ENCODE assay signal across 24 cellular contexts in genomic region chr6:158759966-158760617, GRCh38. TPM values are rescaled to one million over a fixed set of nuclear protein-coding genes. Genes with fewer than 3 reads are reported as not detected.
DNase-seq lines count a peak whose midpoint lies in the region; ATAC-seq lines count a peak whose summit lies in the region.
"Had no signal": no experiment of that assay in that cellular context is flagged by ENCODE, and none has a peak within 500 bp of the region (broad histone marks: within the 10 kb centered on the region; RNA-seq: fewer than 3 reads in every experiment).

No MANE protein-coding gene starts in this region.

- no peaks in the 10 kb centered on the region for H3K79me2 ChIP-seq in Karpas-422 (ENCODE audit: low read length)

- H3K79me1 ChIP-seq in neuronal stem cell (ENCODE audit: low read depth, low read length) = peaks cover 1% of the 10 kb centered on the region

- no CpG with 5 or more reads among the region's 7 CpGs for WGBS in neuronal stem cell (ENCODE audit: extremely low coverage in 2 of 2, insufficient read length in 2 of 2, insufficient replicate concordance in 1 of 2), 2 donors

- no peaks in the 10 kb centered on the region for H3K4me1 Mint-ChIP-seq in activated CD8-positive, alpha-beta memory T cell treated with anti-CD3 and anti-CD28 coated beads, Interleukin-2, amount 10 ng/mL, durations not matched to agents 7 days and 5 days
- H3K4me1 Mint-ChIP-seq: activated B cell treated with CpG ODN at 0.5 μM for 24 hours had no signal

- no peaks in the 10 kb centered on the region for H3K9me2 ChIP-seq in Karpas-422 (replicated peaks; ENCODE audit: insufficient read depth, low read length)

- H3K23ac ChIP-seq in neuronal stem cell (ENCODE audit: low read depth, low read length, poor library complexity) = no peak overlapping the region

- H3K36me3 Mint-ChIP-seq in activated CD8-positive, alpha-beta memory T cell treated with anti-CD3 and anti-CD28 coated beads, Interleukin-2, amount 10 ng/mL, durations not matched to agents 7 days and 5 days = peaks cover 41% of the 10 kb centered on the region

- H3K4me1 ChIP-seq in Karpas-422 (ENCODE audit: low read length) (peaks cover 6% of the 10 kb centered on the region; the same call in 1 of the 2 replicates), neuronal stem cell (ENCODE audit: control insufficient read depth in 2 of 2, insufficient read depth in 1 of 2, low read depth in 1 of 2, low read length in 2 of 2) (peaks cover 4 to 13% of the 10 kb centered on the region in 2 donors)
- H3K4me1 ChIP-seq: colonic mucosa, prostate gland had no signal

- H4K20me1 ChIP-seq in Karpas-422 (ENCODE audit: insufficient read depth, low read depth, low read length) = peaks cover 19% of the 10 kb centered on the region; the same call in 1 of the 2 replicates

- H3K4me3 Mint-ChIP-seq in activated CD8-positive, alpha-beta memory T cell treated with anti-CD3 and anti-CD28 coated beads, Interleukin-2, amount 10 ng/mL, durations not matched to agents 7 days and 5 days = no peak overlapping the region
- H3K4me3 Mint-ChIP-seq: activated B cell treated with CpG ODN at 0.5 μM for 24 hours; CD14-positive monocyte; naive B cell; T-helper 1 cell treated with Interleukin-12 subunit alpha and Interleukin-12 subunit beta and Interleukin-4 antibody, amounts not matched to agents 30 μg/mL and 1 μg/mL, for 36 hours had no signal

- H3K9me3 Mint-ChIP-seq in activated CD8-positive, alpha-beta memory T cell treated with anti-CD3 and anti-CD28 coated beads, Interleukin-2, amount 10 ng/mL, durations not matched to agents 7 days and 5 days (ENCODE audit: low read depth) = no peaks in the 10 kb centered on the region
- H3K9me3 Mint-ChIP-seq: activated B cell treated with CpG ODN at 0.5 μM for 24 hours; naive B cell; T-helper 1 cell treated with Interleukin-12 subunit alpha and Interleukin-12 subunit beta and Interleukin-4 antibody, amounts not matched to agents 30 μg/mL and 1 μg/mL, for 36 hours had no signal

- H3K4me2 ChIP-seq in Karpas-422 (ENCODE audit: low read depth, low read length, poor library complexity, severe bottlenecking) (no peak overlapping the region), neuronal stem cell (ENCODE audit: insufficient read depth, low read length, poor library complexity, severe bottlenecking) (no peak overlapping the region)

- H4K8ac ChIP-seq in neuronal stem cell (ENCODE audit: low read depth, low read length) = no peak overlapping the region

- H3K4me3 ChIP-seq in Karpas-422 (ENCODE audit: low read length) = no peak overlapping the region
- H3K4me3 ChIP-seq in neuronal stem cell (ENCODE audit: low read length in 2 of 2) = no peak overlapping the region
- H3K4me3 ChIP-seq: colonic mucosa, GM12878, prostate gland, skin epidermis had no signal

- no peak for ATAC-seq in activated CD8-positive, alpha-beta memory T cell treated with anti-CD3 and anti-CD28 coated beads, Interleukin-2, amount 10 ng/mL, durations not matched to agents 7 days and 5 days
- peak; percentile 24 for ATAC-seq in esophagus mucosa
- ATAC-seq in HG02884 (IDR thresholded peaks at IDR 0.05; ENCODE audit: unreplicated experiment) = no peak
- ATAC-seq: GM12878 had no signal

- no peak overlapping the region for H4K91ac ChIP-seq in neuronal stem cell (ENCODE audit: low read depth, low read length, poor library complexity)

- no peak overlapping the region for H3K27ac ChIP-seq in Karpas-422 (ENCODE audit: low read length)
- no peak overlapping the region for H3K27ac ChIP-seq in neuronal stem cell (replicated peaks; ENCODE audit: low read length)
- H3K27ac ChIP-seq: colonic mucosa, prostate gland, skin epidermis had no signal

- H3K18ac ChIP-seq in neuronal stem cell (ENCODE audit: low read length) = no peak overlapping the region

- no peaks in the 10 kb centered on the region for H3K27me3 Mint-ChIP-seq in activated CD8-positive, alpha-beta memory T cell treated with anti-CD3 and anti-CD28 coated beads, Interleukin-2, amount 10 ng/mL, durations not matched to agents 7 days and 5 days
- H3K27me3 Mint-ChIP-seq: activated B cell treated with CpG ODN at 0.5 μM for 24 hours, naive B cell had no signal

- no peak overlapping the region for H3K14ac ChIP-seq in neuronal stem cell (ENCODE audit: low read length)

- DNase-seq in activated CD8-positive, alpha-beta memory T cell treated with anti-CD3 and anti-CD28 coated beads, Interleukin-2, amount 10 ng/mL, durations not matched to agents 7 days and 5 days = no peak
- no peak for DNase-seq in activated CD8-positive, alpha-beta memory T cell treated with anti-CD3 and anti-CD28 coated beads for 24 hours
- DNase-seq in Karpas-422 = peak; percentile 50
- DNase-seq in neuronal stem cell (ENCODE audit: low spot score) = no peak
- no peak for DNase-seq in NCI-H2196 treated with DMSO at 0.1 percent for 48 hours (lab: John Stamatoyannopoulos, UW; ENCODE audit: unreplicated experiment)
- DNase-seq in NCI-H2196 (lab: John Stamatoyannopoulos, UW; ENCODE audit: unreplicated experiment) = no peak
- DNase-seq: activated B cell treated with CpG ODN at 0.5 μM for 24 hours, colonic mucosa, DMS153, GF-D8, hippocampal formation, mammary epithelial cell, NCI-H1417 treated with DMSO at 0.1 percent for 48 hours, NCI-H2171, NCI-H82, SIG-M5 had no signal

- H2BK120ac ChIP-seq in neuronal stem cell (ENCODE audit: low read depth, low read length) = no peak overlapping the region

- H2BK15ac ChIP-seq in neuronal stem cell (ENCODE audit: low read length) = no peak overlapping the region

- H2BK12ac ChIP-seq in neuronal stem cell (ENCODE audit: low read length) = no peak overlapping the region

- H2AK5ac ChIP-seq in neuronal stem cell (ENCODE audit: low read depth, low read length) = no peak overlapping the region

- H3K27me3 ChIP-seq in Karpas-422 (ENCODE audit: low read length) (no peaks in the 10 kb centered on the region), neuronal stem cell (ENCODE audit: control insufficient read depth in 3 of 3, insufficient read depth in 3 of 3, low read depth in 1 of 3, low read length in 3 of 3) (no peaks in the 10 kb centered on the region)
- H3K27me3 ChIP-seq: colonic mucosa had no signal

- H3K36me3 ChIP-seq in Karpas-422 (ENCODE audit: insufficient read depth, low read length) (peaks cover 8% of the 10 kb centered on the region), neuronal stem cell (replicated peaks in 1 of 2; ENCODE audit: control insufficient read depth in 2 of 2, insufficient read depth in 2 of 2, low read length in 2 of 2) (peaks cover 3 to 14% of the 10 kb centered on the region in 2 donors)
- H3K36me3 ChIP-seq: colonic mucosa, prostate gland had no signal

- no peak overlapping the region for H2BK5ac ChIP-seq in neuronal stem cell (ENCODE audit: low read length)

- H2AFZ ChIP-seq in Karpas-422 (ENCODE audit: low read length) (no peak overlapping the region), neuronal stem cell (ENCODE audit: low read length) (peak overlapping the region; percentile 61)

- no peak overlapping the region for H3K4ac ChIP-seq in neuronal stem cell (ENCODE audit: low read length)

- CTCF ChIA-PET in activated CD8-positive, alpha-beta memory T cell treated with anti-CD3 and anti-CD28 coated beads, Interleukin-2, amount 10 ng/mL, durations not matched to agents 7 days and 5 days (lab: Charles Lee) = interaction anchor here (1.5 kb wide), 1 partner anchor 375 kb away, joined by 3 read pairs; no protein-coding TSS in a partner anchor

- H3K9me3 ChIP-seq in Karpas-422 (ENCODE audit: low read length) = no peaks in the 10 kb centered on the region
- H3K9me3 ChIP-seq in neuronal stem cell (replicated peaks in 1 of 2; ENCODE audit: control insufficient read depth in 2 of 2, insufficient read depth in 1 of 2, low read depth in 1 of 2, low read length in 2 of 2) = no peaks in the 10 kb centered on the region
- H3K9me3 ChIP-seq: colonic mucosa, prostate gland had no signal

- H3K9ac ChIP-seq in Karpas-422 (ENCODE audit: low read length) (no peak overlapping the region), neuronal stem cell (ENCODE audit: low read depth, low read length, poor library complexity) (no peak overlapping the region)

- peak overlapping the region; percentile 11 for H3K27ac Mint-ChIP-seq in activated CD8-positive, alpha-beta memory T cell treated with anti-CD3 and anti-CD28 coated beads, Interleukin-2, amount 10 ng/mL, durations not matched to agents 7 days and 5 days
- H3K27ac Mint-ChIP-seq: activated B cell treated with CpG ODN at 0.5 μM for 24 hours; T-helper 1 cell treated with Interleukin-12 subunit alpha and Interleukin-12 subunit beta and Interleukin-4 antibody, amounts not matched to agents 30 μg/mL and 1 μg/mL, for 36 hours had no signal

RNA-seq across cellular contexts. Expression of gene EZR, which starts 59.1 kb away (rescaled TPM):
- 100 to 1,000 TPM; 187 to 214 TPM for total RNA-seq in activated CD8-positive, alpha-beta memory T cell treated with anti-CD3 and anti-CD28 coated beads, Interleukin-2, amount 10 ng/mL, durations not matched to agents 7 days and 5 days
- 88.5 and 185 TPM in 2 replicates for total RNA-seq in Karpas-422 (2014; rRNA removed; shearing (Covaris generic); ENCODE audit: low replicate concordance)
- 368 TPM for total RNA-seq in esophagus mucosa
- 32.4 TPM for polyA plus RNA-seq in neuronal stem cell (2013, experiment 1 of 2)
- polyA plus RNA-seq in neuronal stem cell (2013, experiment 2 of 2) = 32.9 TPM
